ENCODE assay signal across 32 cellular contexts in the genomic region with DNA sequence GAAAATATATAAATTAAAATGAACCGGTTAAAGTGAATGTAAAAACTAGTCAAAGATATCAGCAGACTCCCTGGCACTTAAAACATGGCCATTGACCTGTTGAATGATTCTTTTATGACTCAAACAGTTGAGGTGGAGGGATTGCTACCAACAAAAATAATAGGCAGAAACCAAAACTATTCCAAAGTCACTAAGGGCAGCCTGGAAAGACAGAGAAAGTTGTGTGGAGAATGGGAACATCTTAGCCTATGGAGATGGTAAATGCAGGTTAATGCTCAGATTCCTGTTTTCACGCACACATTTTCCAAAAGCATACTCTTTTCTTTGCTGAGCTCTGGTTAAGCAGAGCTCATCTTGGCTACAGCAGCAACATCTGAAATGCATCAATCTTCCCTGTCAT.
"Had no signal": no experiment of that assay in that cellular context is flagged by ENCODE, and none has a peak within 500 bp of the region (broad histone marks: within the 10 kb centered on the region; RNA-seq: fewer than 3 reads in every experiment).

No MANE protein-coding gene starts in this region.

- H3K4me3 ChIP-seq: body of pancreas, breast epithelium, PC-9 had no signal

- ATAC-seq: activated CD4-positive, alpha-beta T cell treated with anti-CD3 and anti-CD28 coated beads for 36 hours; activated CD4-positive, CD25-positive, alpha-beta regulatory T cell treated with anti-CD3 and anti-CD28 coated beads, Interleukin-2, amount 50 U/mL, for 24 hours; activated CD8-positive, alpha-beta memory T cell treated with anti-CD3 and anti-CD28 coated beads, Interleukin-2, amount 10 ng/mL, durations not matched to agents 7 days and 5 days; activated naive CD8-positive, alpha-beta T cell treated with anti-CD3 and anti-CD28 coated beads, Interleukin-2, amount 50 U/mL, for 24 hours; body of pancreas; Right ventricle myocardium inferior; WTC11 had no signal

- H3K27ac Mint-ChIP-seq: activated CD4-positive, alpha-beta memory T cell treated with anti-CD3 and anti-CD28 coated beads, Interleukin-2, amount 10 ng/mL, durations not matched to agents 7 days and 5 days; activated CD4-positive, alpha-beta T cell treated with anti-CD3 and anti-CD28 coated beads for 36 hours; activated CD8-positive, alpha-beta memory T cell treated with anti-CD3 and anti-CD28 coated beads, Interleukin-2, amount 10 ng/mL, durations not matched to agents 7 days and 5 days; activated naive CD4-positive, alpha-beta T cell treated with anti-CD3 and anti-CD28 coated beads, Interleukin-2, amount 10 ng/mL, durations not matched to agents 7 days and 5 days; activated naive CD8-positive, alpha-beta T cell; activated naive CD8-positive, alpha-beta T cell treated with anti-CD3 and anti-CD28 coated beads, Interleukin-2, amount 50 U/mL, for 24 hours; WTC11 had no signal

- FAIRE-seq: RCC 7860, TTC549 had no signal

- DNase-seq: activated CD4-positive, alpha-beta memory T cell treated with anti-CD3 and anti-CD28 coated beads, Interleukin-2, amount 10 ng/mL, durations not matched to agents 7 days and 5 days; activated CD4-positive, alpha-beta T cell treated with anti-CD3 and anti-CD28 coated beads for 36 hours; activated CD4-positive, alpha-beta T cell treated with anti-CD3 and anti-CD28 coated beads, Interleukin-2, amount 50 U/mL, for 1 hour; activated CD8-positive, alpha-beta memory T cell treated with anti-CD3 and anti-CD28 coated beads for 24 hours; activated CD8-positive, alpha-beta memory T cell treated with anti-CD3 and anti-CD28 coated beads, Interleukin-2, amount 10 ng/mL, durations not matched to agents 7 days and 5 days; activated CD8-positive, alpha-beta memory T cell treated with anti-CD3 and anti-CD28 coated beads, Interleukin-2, amount 50 U/mL, for 48 hours; activated effector memory CD4-positive, alpha-beta T cell treated with Interleukin-2 at 50 U/mL for 16 hours; activated naive CD4-positive, alpha-beta T cell treated with anti-CD3 and anti-CD28 coated beads, Interleukin-2, amount 10 ng/mL, durations not matched to agents 7 days and 5 days; activated naive CD8-positive, alpha-beta T cell treated with anti-CD3 and anti-CD28 coated beads, Interleukin-2, amount 50 U/mL, for 24 hours; activated T-cell treated with anti-CD3 and anti-CD28 coated beads, Interleukin-2, amount 50 U/mL, for 48 hours; anterior cingulate cortex; body of pancreas; NCI-H1105; NCI-H1417 treated with DMSO at 0.1 percent for 48 hours; NCI-H187 treated with DMSO at 0.1 percent for 48 hours; NCI-H2081; NCI-H2171 treated with DMSO at 0.1 percent for 48 hours; NCI-H2227 treated with DMSO at 0.1 percent for 48 hours; NCI-H446; NCI-H510A treated with DMSO at 0.1 percent for 48 hours; NCI-H69; PC-9; SIG-M5 had no signal

- H3K9me3 ChIP-seq: body of pancreas, breast epithelium had no signal

- H3K27ac ChIP-seq: body of pancreas, breast epithelium, KMS-11, PC-9, RWPE1 had no signal

- H3K4me3 Mint-ChIP-seq: activated CD4-positive, alpha-beta memory T cell treated with anti-CD3 and anti-CD28 coated beads, Interleukin-2, amount 10 ng/mL, durations not matched to agents 7 days and 5 days; activated CD4-positive, alpha-beta T cell treated with anti-CD3 and anti-CD28 coated beads for 36 hours; activated CD8-positive, alpha-beta memory T cell treated with anti-CD3 and anti-CD28 coated beads, Interleukin-2, amount 10 ng/mL, durations not matched to agents 7 days and 5 days; activated naive CD4-positive, alpha-beta T cell treated with anti-CD3 and anti-CD28 coated beads, Interleukin-2, amount 10 ng/mL, durations not matched to agents 7 days and 5 days; activated naive CD8-positive, alpha-beta T cell; activated naive CD8-positive, alpha-beta T cell treated with anti-CD3 and anti-CD28 coated beads, Interleukin-2, amount 50 U/mL, for 24 hours; WTC11 had no signal

- H3K36me3 Mint-ChIP-seq: activated CD8-positive, alpha-beta memory T cell treated with anti-CD3 and anti-CD28 coated beads, Interleukin-2, amount 10 ng/mL, durations not matched to agents 7 days and 5 days; activated naive CD4-positive, alpha-beta T cell treated with anti-CD3 and anti-CD28 coated beads, Interleukin-2, amount 10 ng/mL, durations not matched to agents 7 days and 5 days; activated naive CD8-positive, alpha-beta T cell; WTC11 had no signal

- H3K4me1 Mint-ChIP-seq: activated CD4-positive, alpha-beta memory T cell treated with anti-CD3 and anti-CD28 coated beads, Interleukin-2, amount 10 ng/mL, durations not matched to agents 7 days and 5 days; activated CD4-positive, alpha-beta T cell treated with anti-CD3 and anti-CD28 coated beads for 36 hours; activated CD8-positive, alpha-beta memory T cell treated with anti-CD3 and anti-CD28 coated beads, Interleukin-2, amount 10 ng/mL, durations not matched to agents 7 days and 5 days; activated naive CD4-positive, alpha-beta T cell treated with anti-CD3 and anti-CD28 coated beads, Interleukin-2, amount 10 ng/mL, durations not matched to agents 7 days and 5 days; activated naive CD8-positive, alpha-beta T cell treated with anti-CD3 and anti-CD28 coated beads, Interleukin-2, amount 50 U/mL, for 24 hours had no signal

- H2AFZ ChIP-seq: PC-9 had no signal

- H3K4me2 ChIP-seq: KMS-11, PC-9 had no signal

- H3K36me3 ChIP-seq: breast epithelium had no signal

- H3K9ac ChIP-seq: KMS-11 had no signal

- H3K27me3 Mint-ChIP-seq: activated CD4-positive, alpha-beta memory T cell treated with anti-CD3 and anti-CD28 coated beads, Interleukin-2, amount 10 ng/mL, durations not matched to agents 7 days and 5 days; activated CD4-positive, alpha-beta T cell treated with anti-CD3 and anti-CD28 coated beads for 36 hours; activated CD8-positive, alpha-beta memory T cell treated with anti-CD3 and anti-CD28 coated beads, Interleukin-2, amount 10 ng/mL, durations not matched to agents 7 days and 5 days; activated naive CD4-positive, alpha-beta T cell treated with anti-CD3 and anti-CD28 coated beads, Interleukin-2, amount 10 ng/mL, durations not matched to agents 7 days and 5 days; activated naive CD8-positive, alpha-beta T cell; activated naive CD8-positive, alpha-beta T cell treated with anti-CD3 and anti-CD28 coated beads, Interleukin-2, amount 50 U/mL, for 24 hours had no signal

- H3K4me1 ChIP-seq: body of pancreas, breast epithelium had no signal

- H3K27me3 ChIP-seq: body of pancreas had no signal

- H3K9me3 Mint-ChIP-seq: activated CD4-positive, alpha-beta memory T cell treated with anti-CD3 and anti-CD28 coated beads, Interleukin-2, amount 10 ng/mL, durations not matched to agents 7 days and 5 days; activated naive CD4-positive, alpha-beta T cell treated with anti-CD3 and anti-CD28 coated beads, Interleukin-2, amount 10 ng/mL, durations not matched to agents 7 days and 5 days; activated naive CD8-positive, alpha-beta T cell treated with anti-CD3 and anti-CD28 coated beads, Interleukin-2, amount 50 U/mL, for 24 hours; WTC11 had no signal
